Comparison of ENCODE assay signal across 3 cellular contexts in genomic region chr2:63092847-63093246, GRCh38.
TF ChIP-seq lines count a peak whose summit lies in the region.

No MANE protein-coding gene starts in this region.

TF ChIP-seq in HepG2, 621 proteins besides CTCF, POLR2A, EP300 and RAD21:
- TF ChIP-seq ZNF512B (CRISPR knock-in tag; IDR thresholded peaks at IDR 0.05; ENCODE audit: borderline replicate concordance) (no peak), MAFF (IDR thresholded peaks at IDR 0.05; ENCODE audit: low read depth, low read length) (peak; percentile 42; the same call in 1 of the 2 replicates), CHD2 (IDR thresholded peaks at IDR 0.05; ENCODE audit: low read depth, low read length) (no peak), MAFK (conservative IDR thresholded peaks at IDR 0.05 in 1 of 2, IDR thresholded peaks at IDR 0.05 in 1 of 2; ENCODE audit: low read length in 2 of 2) (peak in 1 of 2 experiments; percentile 70; a peak in 3 of 4 replicates), ZNF616 (CRISPR knock-in tag; IDR thresholded peaks at IDR 0.05; ENCODE audit: low read depth) (no peak), ZNF142 (CRISPR knock-in tag; IDR thresholded peaks at IDR 0.05) (no peak), PCBP2 (optimal IDR thresholded peaks at IDR 0.05; ENCODE audit: low read depth, low read length, poor library complexity, severe bottlenecking) (no peak), KAT2B (IDR thresholded peaks at IDR 0.05; ENCODE audit: borderline replicate concordance, low read depth, low read length) (no peak)

TF ChIP-seq in IMR-90, 13 proteins besides CTCF, POLR2A, EP300 and RAD21:
- TF ChIP-seq MAFK (IDR thresholded peaks at IDR 0.05; ENCODE audit: low read depth, low read length) (peak; percentile 26; the same call in 1 of the 2 replicates), BHLHE40 (IDR thresholded peaks at IDR 0.05; ENCODE audit: low read depth, low read length) (no peak), FOS (IDR thresholded peaks at IDR 0.05; ENCODE audit: low read depth, low read length) (no peak)

TF ChIP-seq in K562, 482 proteins besides CTCF, POLR2A, EP300 and RAD21:
- peak; percentile 23; the same call in 1 of the 2 replicates for TF ChIP-seq C11orf30 (IDR thresholded peaks at IDR 0.05; ENCODE audit: low read depth)
- peak; percentile 39; the same call in 1 of the 2 replicates for TF ChIP-seq ZNF316 (IDR thresholded peaks at IDR 0.05)
- no peak for TF ChIP-seq ZKSCAN3 (CRISPR knock-in tag; IDR thresholded peaks at IDR 0.05)
